8 cellular contexts compared by ENCODE assay signal in genomic region chr1:248858891-248859889, GRCh38. TPM values are rescaled to one million over a fixed set of nuclear protein-coding genes. Genes with fewer than 3 reads are reported as not detected.
DNase-seq lines count a peak whose midpoint lies in the region; ATAC-seq and TF ChIP-seq lines count a peak whose summit lies in the region.

A gene with protein sequence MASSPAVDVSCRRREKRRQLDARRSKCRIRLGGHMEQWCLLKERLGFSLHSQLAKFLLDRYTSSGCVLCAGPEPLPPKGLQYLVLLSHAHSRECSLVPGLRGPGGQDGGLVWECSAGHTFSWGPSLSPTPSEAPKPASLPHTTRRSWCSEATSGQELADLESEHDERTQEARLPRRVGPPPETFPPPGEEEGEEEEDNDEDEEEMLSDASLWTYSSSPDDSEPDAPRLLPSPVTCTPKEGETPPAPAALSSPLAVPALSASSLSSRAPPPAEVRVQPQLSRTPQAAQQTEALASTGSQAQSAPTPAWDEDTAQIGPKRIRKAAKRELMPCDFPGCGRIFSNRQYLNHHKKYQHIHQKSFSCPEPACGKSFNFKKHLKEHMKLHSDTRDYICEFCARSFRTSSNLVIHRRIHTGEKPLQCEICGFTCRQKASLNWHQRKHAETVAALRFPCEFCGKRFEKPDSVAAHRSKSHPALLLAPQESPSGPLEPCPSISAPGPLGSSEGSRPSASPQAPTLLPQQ (minus strand): TSS chr1:248859085. CDS start chr1:248858309, 776 bp downstream.

- H3K27me3 ChIP-seq in H7 (ENCODE audit: control insufficient read depth, insufficient read depth, low read length) (peaks cover 32% of the 10 kb centered on the region), RWPE2 (ENCODE audit: insufficient read depth, poor library complexity, severe bottlenecking) (no peaks in the 10 kb centered on the region)

- intact Hi-C loops in activated T-helper 2 cell treated with anti-CD3 and anti-CD28 coated beads, Interferon-gamma antibody, Interleukin-2, Interleukin-4, amounts not matched to agents 10 μg/mL and 5 μg/mL and 100 μg/mL, durations not matched to agents 14 hours and 24 hours and 36 hours (cut with micrococcal nuclease) = loop anchor here (1.0 kb wide), 4 partner anchors 14 to 47 kb away; partner anchors contain the start of genes PGBD2 and ZNF672

- no peaks in the 10 kb centered on the region for H3K27me3 Mint-ChIP-seq in activated T-helper 2 cell treated with anti-CD3 and anti-CD28 coated beads, Interferon-gamma antibody, Interleukin-2, Interleukin-4, amounts not matched to agents 10 μg/mL and 5 μg/mL and 100 μg/mL, durations not matched to agents 14 hours and 24 hours and 36 hours (ENCODE audit: low read depth)
- no peaks in the 10 kb centered on the region for H3K27me3 Mint-ChIP-seq in natural killer cell treated with Interleukin-12 subunit alpha and Interleukin-12 subunit beta and Interleukin-15 and Interleukin-18, amount 100 ng/mL, for 72 hours

- peak within 1 kb of the TSS; percentile 93 for H3K4me3 Mint-ChIP-seq in activated T-helper 2 cell treated with anti-CD3 and anti-CD28 coated beads, Interferon-gamma antibody, Interleukin-2, Interleukin-4, amounts not matched to agents 10 μg/mL and 5 μg/mL and 100 μg/mL, durations not matched to agents 14 hours and 24 hours and 36 hours (ENCODE audit: low read depth)
- H3K4me3 Mint-ChIP-seq in natural killer cell treated with Interleukin-12 subunit alpha and Interleukin-12 subunit beta and Interleukin-15 and Interleukin-18, amount 100 ng/mL, for 72 hours = peak within 1 kb of the TSS; percentile 93

- H3K4me1 ChIP-seq in RWPE2 (ENCODE audit: insufficient read depth, poor library complexity, severe bottlenecking) = no peaks in the 10 kb centered on the region

- peak; percentile 96 for DNase-seq in ELF-1 (ENCODE audit: low read depth, low spot score)
- DNase-seq in H7 = peak; percentile 99
- peak; percentile 97 for DNase-seq in LoVo (ENCODE audit: low spot score)
- DNase-seq in RWPE2 (ENCODE audit: low spot score) = peak; percentile 93
- DNase-seq in activated T-helper 2 cell treated with anti-CD3 and anti-CD28 coated beads, Interferon-gamma antibody, Interleukin-2, Interleukin-4, amounts not matched to agents 10 μg/mL and 5 μg/mL and 100 μg/mL, durations not matched to agents 14 hours and 24 hours and 36 hours (ENCODE audit: low spot score) = peak; percentile 96
- DNase-seq in fibroblast of mammary gland (ENCODE audit: low read depth) = peak; percentile 95
- peak; percentile 98 for DNase-seq in natural killer cell treated with Interleukin-12 subunit alpha and Interleukin-12 subunit beta and Interleukin-15 and Interleukin-18, amount 100 ng/mL, for 72 hours (ENCODE audit: low spot score)
- DNase-seq in stimulated activated naive CD8-positive, alpha-beta T cell treated with anti-CD3 and anti-CD28 coated beads, Interleukin-15, Interleukin-2, amounts not matched to agents 100 U/mL and 50 U/mL, for 24 hours = peak; percentile 97

- H3K4me3 ChIP-seq in H7 (ENCODE audit: insufficient read depth, low read depth, low read length) (peak within 1 kb of the TSS; percentile 91), RWPE2 (ENCODE audit: severe bottlenecking) (peak within 1 kb of the TSS; percentile 49), fibroblast of mammary gland (ENCODE audit: control insufficient read depth, low read depth, low read length) (peak within 1 kb of the TSS; percentile 80)

- no peaks in the 10 kb centered on the region for H3K9me3 Mint-ChIP-seq in activated T-helper 2 cell treated with anti-CD3 and anti-CD28 coated beads, Interferon-gamma antibody, Interleukin-2, Interleukin-4, amounts not matched to agents 10 μg/mL and 5 μg/mL and 100 μg/mL, durations not matched to agents 14 hours and 24 hours and 36 hours
- H3K9me3 Mint-ChIP-seq in natural killer cell treated with Interleukin-12 subunit alpha and Interleukin-12 subunit beta and Interleukin-15 and Interleukin-18, amount 100 ng/mL, for 72 hours = no peaks in the 10 kb centered on the region

- H3K27ac ChIP-seq in RWPE2 (ENCODE audit: poor library complexity, severe bottlenecking) = peak within 1 kb of the TSS; percentile 62

- peak; percentile 85 for ATAC-seq in RWPE2 (ENCODE audit: low read depth)
- ATAC-seq in natural killer cell treated with Interleukin-12 subunit alpha and Interleukin-12 subunit beta and Interleukin-15 and Interleukin-18, amount 100 ng/mL, for 72 hours = peak; percentile 93 to 96
- peak; percentile 88 for ATAC-seq in stimulated activated naive CD8-positive, alpha-beta T cell treated with anti-CD3 and anti-CD28 coated beads, Interleukin-15, Interleukin-2, amounts not matched to agents 100 U/mL and 50 U/mL, for 24 hours

- peaks cover 31% of the 10 kb centered on the region for H3K36me3 Mint-ChIP-seq in activated T-helper 2 cell treated with anti-CD3 and anti-CD28 coated beads, Interferon-gamma antibody, Interleukin-2, Interleukin-4, amounts not matched to agents 10 μg/mL and 5 μg/mL and 100 μg/mL, durations not matched to agents 14 hours and 24 hours and 36 hours (ENCODE audit: low read depth)
- H3K36me3 Mint-ChIP-seq in natural killer cell treated with Interleukin-12 subunit alpha and Interleukin-12 subunit beta and Interleukin-15 and Interleukin-18, amount 100 ng/mL, for 72 hours = peaks cover 8% of the 10 kb centered on the region

- H3K36me3 ChIP-seq in H7 (replicated peaks; ENCODE audit: control insufficient read depth, insufficient read depth, low read length) = peaks cover 13% of the 10 kb centered on the region
- peaks cover 18% of the 10 kb centered on the region for H3K36me3 ChIP-seq in RWPE2 (ENCODE audit: low read depth)

- no peak for TF ChIP-seq CTCF in RWPE2 (IDR thresholded peaks at IDR 0.05; ENCODE audit: poor library complexity, severe bottlenecking)
- TF ChIP-seq CTCF in fibroblast of mammary gland (conservative IDR thresholded peaks at IDR 0.05; ENCODE audit: control insufficient read depth, insufficient read depth, low read depth, low read length) = no peak

- H3K27ac Mint-ChIP-seq in activated T-helper 2 cell treated with anti-CD3 and anti-CD28 coated beads, Interferon-gamma antibody, Interleukin-2, Interleukin-4, amounts not matched to agents 10 μg/mL and 5 μg/mL and 100 μg/mL, durations not matched to agents 14 hours and 24 hours and 36 hours = peak within 1 kb of the TSS; percentile 96
- peak within 1 kb of the TSS; percentile 84 to 96 for H3K27ac Mint-ChIP-seq in natural killer cell treated with Interleukin-12 subunit alpha and Interleukin-12 subunit beta and Interleukin-15 and Interleukin-18, amount 100 ng/mL, for 72 hours

- H3K9me3 ChIP-seq in RWPE2 (ENCODE audit: severe bottlenecking) = no peaks in the 10 kb centered on the region

- peaks cover 40% of the 10 kb centered on the region for H3K4me1 Mint-ChIP-seq in activated T-helper 2 cell treated with anti-CD3 and anti-CD28 coated beads, Interferon-gamma antibody, Interleukin-2, Interleukin-4, amounts not matched to agents 10 μg/mL and 5 μg/mL and 100 μg/mL, durations not matched to agents 14 hours and 24 hours and 36 hours (ENCODE audit: low read depth)
- H3K4me1 Mint-ChIP-seq in natural killer cell treated with Interleukin-12 subunit alpha and Interleukin-12 subunit beta and Interleukin-15 and Interleukin-18, amount 100 ng/mL, for 72 hours (ENCODE audit: low read depth in 2 of 2) = peaks cover 44 to 50% of the 10 kb centered on the region in 2 donors

RNA-seq across cellular contexts. Expression of the gene that starts here (rescaled TPM):
- total RNA-seq in H7 (2014; rRNA removed; shearing (Covaris generic)) = 64.2 and 91.9 TPM in 2 replicates
- total RNA-seq in activated T-helper 2 cell treated with anti-CD3 and anti-CD28 coated beads, Interferon-gamma antibody, Interleukin-2, Interleukin-4, amounts not matched to agents 10 μg/mL and 5 μg/mL and 100 μg/mL, durations not matched to agents 14 hours and 24 hours and 36 hours = 86.4 and 87.0 TPM in 2 replicates
- 100 to 1,000 TPM in 1 of 2 donors, 10 to 100 TPM in 1; 40.4 to 142 TPM for total RNA-seq in natural killer cell treated with Interleukin-12 subunit alpha and Interleukin-12 subunit beta and Interleukin-15 and Interleukin-18, amount 100 ng/mL, for 72 hours

Comparison
In these comparisons a context has a peak if more than half of its experiments do, and no peak if none do; other contexts are left out.
1. Peak in every context shown above with its lines: DNase-seq, ATAC-seq, H3K4me3 ChIP-seq and H3K27ac ChIP-seq.